In genomic region chr3:176867681-176868663, GRCh38 we compare ENCODE assay signal across 15 cellular contexts.
DNase-seq lines count a peak whose midpoint lies in the region; ATAC-seq and TF ChIP-seq lines count a peak whose summit lies in the region.
"Had no signal": no experiment of that assay in that cellular context is flagged by ENCODE, and none has a peak within 500 bp of the region (broad histone marks: within the 10 kb centered on the region; RNA-seq: fewer than 3 reads in every experiment).

No MANE protein-coding gene starts in this region.

- no peak overlapping the region for H3K4me3 ChIP-seq in brain microvascular endothelial cell (ENCODE audit: low read depth, low read length)
- H3K4me3 ChIP-seq: K562, skin epidermis had no signal

- no peaks in the 10 kb centered on the region for H3K36me3 ChIP-seq in brain microvascular endothelial cell (replicated peaks)

- ATAC-seq in GM19463 (IDR thresholded peaks at IDR 0.05; ENCODE audit: unreplicated experiment) (peak; percentile 46), GM21786 (IDR thresholded peaks at IDR 0.05; ENCODE audit: unreplicated experiment) (no peak), HG02588 (IDR thresholded peaks at IDR 0.05; ENCODE audit: unreplicated experiment) (no peak), GM21360 (IDR thresholded peaks at IDR 0.05; ENCODE audit: unreplicated experiment) (no peak)
- ATAC-seq: CD8-positive, alpha-beta T cell; K562 had no signal

- in situ Hi-C loops in brain microvascular endothelial cell (cut with HindIII; ENCODE audit: low pct_ligation_motif_present, low sequenced_read_pairs) = no loop called here

- no peak for TF ChIP-seq CTCF in brain microvascular endothelial cell (IDR thresholded peaks at IDR 0.05; ENCODE audit: low read depth, low read length, missing control alignments)

- H3K27ac ChIP-seq in brain microvascular endothelial cell = no peak overlapping the region
- H3K27ac ChIP-seq: skin epidermis had no signal

- no peaks in the 10 kb centered on the region for H3K27me3 ChIP-seq in brain microvascular endothelial cell (replicated peaks)

- peak; percentile 46 for DNase-seq in NCI-H2081 treated with DMSO at 0.1 percent for 48 hours (lab: John Stamatoyannopoulos, UW)
- DNase-seq in SHP77 (lab: John Stamatoyannopoulos, UW) = peak; percentile 94 to 96
- DNase-seq in myocyte (ENCODE audit: low read depth) = peak; percentile 87
- DNase-seq in brain microvascular endothelial cell = no peak
- DNase-seq: activated CD4-positive, alpha-beta T cell treated with anti-CD3 and anti-CD28 coated beads, Interleukin-2, amount 50 U/mL, for 1 hour; activated naive CD4-positive, alpha-beta T cell treated with anti-CD3 and anti-CD28 coated beads, Interleukin-2, amount 10 ng/mL, durations not matched to agents 7 days and 5 days; CD8-positive, alpha-beta T cell; cortex of kidney; stimulated activated CD8-positive, alpha-beta memory T cell treated with anti-CD3 and anti-CD28 coated beads, Interleukin-4, amount 100 ng/mL, for 48 hours had no signal
